ENCODE assay signal across 11 cellular contexts in genomic region chr6:27651371-27651732, GRCh38.
DNase-seq lines count a peak whose midpoint lies in the region; TF ChIP-seq lines count a peak whose summit lies in the region.
"Had no signal": no experiment of that assay in that cellular context is flagged by ENCODE, and none has a peak within 500 bp of the region (broad histone marks: within the 10 kb centered on the region; RNA-seq: fewer than 3 reads in every experiment).

No MANE protein-coding gene starts in this region.

- H3K27me3 ChIP-seq in kidney epithelial cell (ENCODE audit: control insufficient read depth, insufficient read depth, low read length): no peaks in the 10 kb centered on the region

- H3K36me3 ChIP-seq in kidney epithelial cell (ENCODE audit: control insufficient read depth, insufficient read depth, low read length): no peaks in the 10 kb centered on the region
- H3K36me3 ChIP-seq: gastroesophageal sphincter, pancreas, uterus had no signal

- TF ChIP-seq CTCF in VCaP (conservative IDR thresholded peaks at IDR 0.05) (no peak), kidney epithelial cell (IDR thresholded peaks at IDR 0.05; ENCODE audit: insufficient read depth, low read length, poor library complexity, severe bottlenecking) (no peak)

- H3K27ac ChIP-seq in VCaP: peak overlapping the region; percentile 25
- H3K27ac ChIP-seq: gastroesophageal sphincter, pancreas, uterus had no signal

- peak overlapping the region; percentile 2 for H3K4me3 ChIP-seq in kidney epithelial cell (ENCODE audit: low read depth, low read length)
- H3K4me3 ChIP-seq: gastroesophageal sphincter, pancreas, uterus had no signal

- DNase-seq in D341Med (ENCODE audit: low spot score) (peak; percentile 62), HK-2 (ENCODE audit: unreplicated experiment) (peak; percentile 44), kidney epithelial cell (ENCODE audit: low read depth) (no peak), mesenteric fat pad (ENCODE audit: low spot score) (no peak), AG20443 (ENCODE audit: low spot score) (no peak), AML-193 (lab: John Stamatoyannopoulos, UW) (no peak)
- no peak for DNase-seq in central memory CD4-positive, alpha-beta T cell
- DNase-seq: uterus had no signal

Comparison
In these comparisons a context has a peak if more than half of its experiments do, and no peak if none do; other contexts are left out.
1. DNase-seq: peak in D341Med (single experiment) and HK-2 (single experiment); none in kidney epithelial cell (single experiment), central memory CD4-positive, alpha-beta T cell (single experiment), mesenteric fat pad (single experiment), AG20443 (single experiment) and AML-193 (0 of 2).